ENCODE assay signal across 1 cellular context in the genomic region with DNA sequence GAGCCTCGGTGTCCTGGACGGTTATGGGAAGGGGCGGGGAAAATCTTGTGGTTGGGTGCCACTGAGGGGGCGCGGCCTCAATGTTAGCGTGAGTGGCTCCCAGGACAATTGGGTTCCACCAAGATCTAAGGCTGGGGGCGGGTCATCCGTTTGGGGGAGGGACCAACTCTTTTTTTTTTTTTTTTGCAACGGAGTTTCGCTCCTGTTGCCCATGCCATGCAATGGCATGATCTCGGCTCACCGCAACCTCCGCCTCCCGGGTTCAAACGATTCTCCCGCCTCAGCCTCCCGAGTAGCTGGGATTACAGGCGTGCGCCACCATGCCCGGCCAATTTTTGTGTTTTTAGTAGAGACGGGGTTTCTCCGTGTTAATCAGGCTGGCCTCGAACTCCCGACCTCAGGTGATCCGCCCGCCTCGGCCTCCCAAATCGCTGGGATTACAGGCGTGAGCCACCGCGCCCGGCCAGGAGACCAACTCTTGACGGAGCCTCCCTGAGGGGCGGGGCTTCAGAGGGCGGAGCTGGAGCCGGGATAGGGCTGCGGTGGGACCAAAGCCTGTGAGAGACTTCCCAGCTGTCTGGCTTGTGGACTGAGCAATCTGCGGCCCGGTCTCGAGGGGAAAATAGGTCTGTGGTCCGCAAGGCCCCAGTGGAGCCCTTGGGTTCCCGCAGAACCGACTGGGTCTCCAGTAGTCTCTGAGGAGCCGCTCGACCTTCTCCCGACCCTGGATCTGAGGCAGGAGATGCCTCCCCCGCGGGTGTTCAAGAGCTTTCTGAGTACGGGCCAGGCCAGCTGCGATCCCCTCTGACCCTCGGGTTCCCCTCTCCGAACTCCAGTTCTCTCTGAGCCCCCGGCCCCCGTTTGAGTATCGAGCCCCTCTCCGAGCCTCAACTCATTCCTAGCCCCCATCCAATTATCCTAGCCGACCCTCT.
TF ChIP-seq lines count a peak whose summit lies in the region.

No MANE protein-coding gene starts in this region.

TF ChIP-seq in endothelial cell of umbilical vein, 7 proteins besides CTCF, POLR2A, EP300 and RAD21:
- TF ChIP-seq FOS (IDR thresholded peaks at IDR 0.05; ENCODE audit: borderline replicate concordance, insufficient read depth, low read length) = no peak
- TF ChIP-seq GATA2 (IDR thresholded peaks at IDR 0.05; ENCODE audit: insufficient read depth, insufficient read length, low read depth, low read length) = no peak
- TF ChIP-seq POLR2AphosphoS5 (IDR thresholded peaks at IDR 0.05; ENCODE audit: insufficient read depth, low read depth, low read length) = peak; percentile 12
TF ChIP-seq in endothelial cell of umbilical vein: peak in this region for 1.
